In genomic region chr19:5896365-5897076, GRCh38 we compare ENCODE assay signal across 39 cellular contexts. TPM values are rescaled to one million over a fixed set of nuclear protein-coding genes. Genes with fewer than 3 reads are reported as not detected.
"Had no signal": no experiment of that assay in that cellular context is flagged by ENCODE, and none has a peak within 500 bp of the region (broad histone marks: within the 10 kb centered on the region; RNA-seq: fewer than 3 reads in every experiment).

No MANE protein-coding gene starts in this region.

- H3K27ac Mint-ChIP-seq: activated B cell treated with CpG ODN at 0.5 μM for 24 hours; activated CD8-positive, alpha-beta T cell treated with anti-CD3 and anti-CD28 coated beads for 36 hours; activated naive CD4-positive, alpha-beta T cell treated with anti-CD3 and anti-CD28 coated beads for 36 hours; activated naive CD4-positive, alpha-beta T cell treated with anti-CD3 and anti-CD28 coated beads, Interleukin-2, amount 50 U/mL, for 24 hours; activated naive CD8-positive, alpha-beta T cell treated with anti-CD3 and anti-CD28 coated beads for 36 hours; activated naive CD8-positive, alpha-beta T cell treated with anti-CD3 and anti-CD28 coated beads, Interleukin-2, amount 50 U/mL, for 24 hours; activated T-helper 17 cell treated with anti-CD3 and anti-CD28 coated beads, Interleukin-2, amount 50 U/mL, for 72 hours; brain; T-helper 17 cell; T-helper 2 cell treated with Interferon-gamma antibody and Interleukin-4, amounts not matched to agents 5 μg/mL and 100 μg/mL, for 36 hours had no signal

- H3K4me3 Mint-ChIP-seq: activated B cell treated with CpG ODN at 0.5 μM for 24 hours; activated CD8-positive, alpha-beta T cell treated with anti-CD3 and anti-CD28 coated beads for 36 hours; activated naive CD4-positive, alpha-beta T cell treated with anti-CD3 and anti-CD28 coated beads for 36 hours; activated naive CD4-positive, alpha-beta T cell treated with anti-CD3 and anti-CD28 coated beads, Interleukin-2, amount 50 U/mL, for 24 hours; activated naive CD8-positive, alpha-beta T cell treated with anti-CD3 and anti-CD28 coated beads for 36 hours; activated naive CD8-positive, alpha-beta T cell treated with anti-CD3 and anti-CD28 coated beads, Interleukin-2, amount 50 U/mL, for 24 hours; activated T-cell treated with anti-CD3 and anti-CD28 coated beads, Interleukin-2, amount 50 U/mL, for 4 hours; activated T-helper 17 cell treated with anti-CD3 and anti-CD28 coated beads, Interleukin-2, amount 50 U/mL, for 72 hours; brain; central memory CD8-positive, alpha-beta T cell; T-helper 17 cell; T-helper 2 cell treated with Interferon-gamma antibody and Interleukin-4, amounts not matched to agents 5 μg/mL and 100 μg/mL, for 36 hours had no signal

- H3K27me3 ChIP-seq: ascending aorta, breast epithelium, hepatocyte had no signal

- H3K27ac ChIP-seq: ascending aorta, epithelial cell of prostate, esophagus squamous epithelium, hepatocyte, WERI-Rb-1 had no signal

- H3K9me3 ChIP-seq: ascending aorta, breast epithelium, esophagus squamous epithelium, gastroesophageal sphincter, heart right ventricle had no signal

- FAIRE-seq: colon, endometrium, endothelial cell of umbilical vein had no signal

- H3K9me3 Mint-ChIP-seq: activated B cell treated with CpG ODN at 0.5 μM for 24 hours; activated CD8-positive, alpha-beta T cell treated with anti-CD3 and anti-CD28 coated beads for 36 hours; activated naive CD4-positive, alpha-beta T cell treated with anti-CD3 and anti-CD28 coated beads for 36 hours; activated naive CD4-positive, alpha-beta T cell treated with anti-CD3 and anti-CD28 coated beads, Interleukin-2, amount 50 U/mL, for 24 hours; activated naive CD8-positive, alpha-beta T cell treated with anti-CD3 and anti-CD28 coated beads for 36 hours; activated naive CD8-positive, alpha-beta T cell treated with anti-CD3 and anti-CD28 coated beads, Interleukin-2, amount 50 U/mL, for 24 hours; activated T-cell treated with anti-CD3 and anti-CD28 coated beads, Interleukin-2, amount 50 U/mL, for 4 hours; activated T-helper 17 cell treated with anti-CD3 and anti-CD28 coated beads, Interleukin-2, amount 50 U/mL, for 72 hours; brain; central memory CD8-positive, alpha-beta T cell; T-helper 2 cell treated with Interferon-gamma antibody and Interleukin-4, amounts not matched to agents 5 μg/mL and 100 μg/mL, for 36 hours had no signal

- H3K27me3 Mint-ChIP-seq: activated B cell treated with CpG ODN at 0.5 μM for 24 hours; activated CD8-positive, alpha-beta T cell treated with anti-CD3 and anti-CD28 coated beads for 36 hours; activated naive CD4-positive, alpha-beta T cell treated with anti-CD3 and anti-CD28 coated beads, Interleukin-2, amount 50 U/mL, for 24 hours; activated naive CD8-positive, alpha-beta T cell treated with anti-CD3 and anti-CD28 coated beads, Interleukin-2, amount 50 U/mL, for 24 hours; activated T-helper 17 cell treated with anti-CD3 and anti-CD28 coated beads, Interleukin-2, amount 50 U/mL, for 72 hours; brain; central memory CD8-positive, alpha-beta T cell; T-helper 17 cell had no signal

- ATAC-seq: activated CD4-positive, CD25-positive, alpha-beta regulatory T cell treated with anti-CD3 and anti-CD28 coated beads, Interleukin-2, amount 50 U/mL, for 24 hours; activated CD8-positive, alpha-beta T cell treated with anti-CD3 and anti-CD28 coated beads for 36 hours; activated naive CD8-positive, alpha-beta T cell treated with anti-CD3 and anti-CD28 coated beads, Interleukin-2, amount 50 U/mL, for 24 hours; activated T-cell treated with anti-CD3 and anti-CD28 coated beads, Interleukin-2, amount 50 U/mL, for 4 hours; activated T-helper 17 cell treated with anti-CD3 and anti-CD28 coated beads, Interleukin-2, amount 50 U/mL, for 72 hours; gastroesophageal sphincter; T-helper 17 cell had no signal

- H3K4me3 ChIP-seq: ascending aorta, breast epithelium, esophagus squamous epithelium, gastroesophageal sphincter, heart right ventricle, hepatocyte had no signal

- DNase-seq: activated B cell treated with CpG ODN at 0.5 μM for 24 hours; activated CD4-positive, alpha-beta T cell treated with anti-CD3 and anti-CD28 coated beads for 48 hours; activated CD4-positive, alpha-beta T cell treated with anti-CD3 and anti-CD28 coated beads, Interleukin-2, amount 50 U/mL, for 1 hour; activated CD4-positive, alpha-beta T cell treated with anti-CD3 and anti-CD28 coated beads, Interleukin-2, amount 50 U/mL, for 48 hours; activated CD8-positive, alpha-beta memory T cell treated with anti-CD3 and anti-CD28 coated beads for 24 hours; activated CD8-positive, alpha-beta T cell treated with anti-CD3 and anti-CD28 coated beads for 36 hours; activated effector memory CD4-positive, alpha-beta T cell treated with anti-CD3 and anti-CD28 coated beads, Interleukin-2, amount 50 U/mL, for 16 hours; activated naive CD4-positive, alpha-beta T cell treated with anti-CD3 and anti-CD28 coated beads for 36 hours; activated naive CD8-positive, alpha-beta T cell treated with anti-CD3 and anti-CD28 coated beads for 36 hours; activated naive CD8-positive, alpha-beta T cell treated with anti-CD3 and anti-CD28 coated beads, Interleukin-2, amount 50 U/mL, for 24 hours; activated T-cell treated with anti-CD3 and anti-CD28 coated beads, Interleukin-2, amount 50 U/mL, for 4 hours; effector CD8-positive, alpha-beta T cell; esophagus squamous epithelium; foreskin melanocyte; heart right ventricle; T-helper 17 cell; T1000 had no signal

RNA-seq across cellular contexts. Expression of gene FUT5, which starts 26.2 kb away (rescaled TPM):
- total RNA-seq: activated B cell treated with CpG ODN at 0.5 μM for 24 hours; activated CD8-positive, alpha-beta T cell treated with anti-CD3 and anti-CD28 coated beads for 36 hours; activated naive CD8-positive, alpha-beta T cell treated with anti-CD3 and anti-CD28 coated beads for 36 hours; activated T-cell treated with anti-CD3 and anti-CD28 coated beads, Interleukin-2, amount 50 U/mL, for 4 hours; ascending aorta; breast epithelium; cardiac septum; cerebellum; dermis microvascular lymphatic vessel endothelial cell; endothelial cell of umbilical vein; esophagus squamous epithelium; fibroblast of lung; fibroblast of villous mesenchyme; gastroesophageal sphincter; glomerular endothelial cell; hepatocyte had no signal
- polyA plus RNA-seq: endothelial cell of umbilical vein, esophagus, fibroblast of lung, heart right ventricle, hepatocyte had no signal

RNA-seq across cellular contexts. Expression of gene FUT3, which starts 45.3 kb away (rescaled TPM):
- total RNA-seq: activated B cell treated with CpG ODN at 0.5 μM for 24 hours; activated CD8-positive, alpha-beta T cell treated with anti-CD3 and anti-CD28 coated beads for 36 hours; activated naive CD4-positive, alpha-beta T cell treated with anti-CD3 and anti-CD28 coated beads for 36 hours; activated naive CD8-positive, alpha-beta T cell treated with anti-CD3 and anti-CD28 coated beads for 36 hours; ascending aorta; cardiac septum; dermis microvascular lymphatic vessel endothelial cell; endothelial cell of umbilical vein; fibroblast of lung; glomerular endothelial cell; heart right ventricle; hepatocyte had no signal
- polyA plus RNA-seq: endothelial cell of umbilical vein, fibroblast of lung had no signal
